In genomic region chr3:148863814-148864213, GRCh38 we compare ENCODE assay signal across 24 cellular contexts. TPM values are rescaled to one million over a fixed set of nuclear protein-coding genes. Genes with fewer than 3 reads are reported as not detected.
"Had no signal": no experiment of that assay in that cellular context is flagged by ENCODE, and none has a peak within 500 bp of the region (broad histone marks: within the 10 kb centered on the region; RNA-seq: fewer than 3 reads in every experiment).

No MANE protein-coding gene starts in this region.

- H3K79me2 ChIP-seq: parathyroid adenoma had no signal

- H3K9me3 ChIP-seq: esophagus squamous epithelium, gastroesophageal sphincter, left ventricle myocardium inferior, prostate gland, right lobe of liver, spleen had no signal

- H2AFZ ChIP-seq: parathyroid adenoma had no signal

- ATAC-seq: effector memory CD8-positive, alpha-beta T cell; gastroesophageal sphincter; right lobe of liver; stimulated activated naive B cell treated with anti-CD40 and anti-IgM and Interleukin-4, amounts not matched to agents 10 μg/mL and 1 μg/mL and 100 μg/mL, for 72 hours; stimulated activated naive CD8-positive, alpha-beta T cell treated with anti-CD3 and anti-CD28 coated beads, Interleukin-15, amount 100 ng/mL, for 72 hours had no signal

- H3K36me3 ChIP-seq: esophagus squamous epithelium, gastroesophageal sphincter, left ventricle myocardium inferior, prostate gland, right lobe of liver, spleen had no signal

- DNase-seq: effector memory CD8-positive, alpha-beta T cell; esophagus squamous epithelium; foreskin fibroblast; glutamatergic neuron; immature natural killer cell; left ventricle myocardium inferior; mesenchymal stem cell; midbrain; naive B cell; nephron progenitor cell; right lobe of liver; spleen; stimulated activated CD4-positive, alpha-beta T cell treated with anti-CD3 and anti-CD28 coated beads, Interleukin-15, amount 100 ng/mL, for 24 hours; stimulated activated CD4-positive, alpha-beta T cell treated with anti-CD3 and anti-CD28 coated beads, Interleukin-1b, Interleukin-23, amount 100 ng/mL, for 48 hours; stimulated activated CD4-positive, alpha-beta T cell treated with anti-CD3 and anti-CD28 coated beads, Interleukin-4, amount 100 ng/mL, for 24 hours; stimulated activated naive B cell treated with anti-CD40 and anti-IgM and Interleukin-4, amounts not matched to agents 10 μg/mL and 1 μg/mL and 100 μg/mL, for 72 hours; stimulated activated naive CD8-positive, alpha-beta T cell treated with anti-CD3 and anti-CD28 coated beads, Interleukin-15, amount 100 ng/mL, for 72 hours; trophoblast cell had no signal

- H3K9ac ChIP-seq: parathyroid adenoma had no signal

- H3K27me3 ChIP-seq: gastroesophageal sphincter, right lobe of liver, spleen had no signal

- H3K4me3 ChIP-seq: esophagus squamous epithelium, gastroesophageal sphincter, left ventricle myocardium inferior, lung, prostate gland, right lobe of liver, spleen had no signal

- H3K4me1 ChIP-seq: esophagus squamous epithelium, gastroesophageal sphincter, left ventricle myocardium inferior, parathyroid adenoma, prostate gland, right lobe of liver, spleen had no signal

RNA-seq across cellular contexts. Expression of gene CPA3, which starts 1.3 kb away (rescaled TPM):
- total RNA-seq: renal cortical epithelial cell had no signal

RNA-seq across cellular contexts. Expression of gene CPB1, which starts 36.2 kb away (rescaled TPM):
- total RNA-seq: esophagus squamous epithelium, left ventricle myocardium inferior, renal cortical epithelial cell, urinary bladder had no signal
